ENCODE assay signal across 8 cellular contexts in the genomic region with DNA sequence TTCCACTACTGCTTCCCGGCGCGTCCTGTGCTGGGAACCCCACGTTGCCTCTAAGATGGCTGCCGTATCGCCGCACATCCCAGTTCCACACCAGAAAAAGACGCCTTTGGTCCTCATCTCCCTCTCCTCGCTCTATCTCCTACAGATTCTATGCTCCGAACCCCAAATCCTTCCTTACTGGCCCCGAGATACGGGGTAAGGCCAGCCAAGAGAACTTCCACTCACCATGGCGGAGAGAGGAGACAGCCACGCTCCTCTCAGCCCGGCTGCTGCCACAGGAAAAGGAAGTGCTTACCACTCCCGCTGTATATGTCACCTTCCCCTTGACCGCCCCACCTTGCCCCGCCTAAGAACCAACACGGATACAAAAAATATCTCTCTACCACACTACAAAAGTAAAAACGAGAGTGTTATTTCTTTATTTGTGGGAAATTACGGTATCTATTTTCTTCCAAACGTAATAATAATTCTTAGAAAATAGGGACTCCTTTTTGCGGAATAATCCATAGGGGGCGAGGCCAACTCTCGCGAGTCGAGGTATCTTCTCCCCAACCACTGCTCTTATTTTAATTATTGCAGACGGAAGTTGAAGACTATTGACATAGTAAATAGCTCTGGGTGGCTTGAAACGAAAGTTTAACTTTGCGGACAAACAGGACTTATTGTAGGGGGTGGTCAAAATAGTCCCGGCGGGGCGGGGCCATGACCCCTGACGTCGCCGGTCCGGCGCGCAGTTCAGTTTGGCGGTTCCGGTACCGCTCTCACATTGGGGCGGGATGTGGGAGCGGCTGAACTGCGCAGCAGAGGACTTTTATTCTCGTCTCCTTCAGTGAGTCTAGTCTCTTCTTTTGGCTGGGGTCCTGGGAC. TPM values are rescaled to one million over a fixed set of nuclear protein-coding genes. Genes with fewer than 3 reads are reported as not detected.
DNase-seq lines count a peak whose midpoint lies in the region; ATAC-seq and TF ChIP-seq lines count a peak whose summit lies in the region.

Gene RPL4 (minus strand): TSS at position 293 of the 867 bp plus-strand sequence. CDS start 65 bp downstream, at position 228.
Gene ZWILCH (plus strand): TSS at position 764 of the 867 bp plus-strand sequence. CDS start 13 bp downstream, at position 777.

- CTCF ChIA-PET in CD8-positive, alpha-beta T cell (lab: Charles Lee) = interaction anchor here (0.7 to 1.4 kb wide), 3 partner anchors 13 to 147 kb away, joined by 3 to 4 read pairs (median 3); no protein-coding TSS in a partner anchor

- peaks cover 32% of the 10 kb centered on the region for H3K4me1 ChIP-seq in CD8-positive, alpha-beta T cell (ENCODE audit: insufficient read depth, low read length)
- peaks cover 35% of the 10 kb centered on the region for H3K4me1 ChIP-seq in OCI-LY3 (ENCODE audit: low read length)
- H3K4me1 ChIP-seq in mononuclear cell (ENCODE audit: insufficient read depth, low read length) = peaks cover 24% of the 10 kb centered on the region

- H3K27me3 ChIP-seq in CD8-positive, alpha-beta T cell (ENCODE audit: insufficient read depth, low read length) = no peaks in the 10 kb centered on the region
- H3K27me3 ChIP-seq in HL-60 (ENCODE audit: insufficient read depth, poor library complexity, severe bottlenecking) (no peaks in the 10 kb centered on the region), OCI-LY3 (ENCODE audit: low read depth, low read length) (no peaks in the 10 kb centered on the region), mononuclear cell (ENCODE audit: insufficient read depth, low read length) (no peaks in the 10 kb centered on the region)

- peaks cover 29% of the 10 kb centered on the region for H3K36me3 ChIP-seq in CD8-positive, alpha-beta T cell (ENCODE audit: insufficient read depth, low read length)
- peaks cover 45% of the 10 kb centered on the region for H3K36me3 ChIP-seq in OCI-LY3 (replicated peaks; ENCODE audit: low read depth, low read length)

- H4K20me1 ChIP-seq in OCI-LY3 (ENCODE audit: insufficient read depth, low read length) = peaks cover 19% of the 10 kb centered on the region

- H3K27ac Mint-ChIP-seq in CD8-positive, alpha-beta T cell = peak within 1 kb of the TSS; percentile 99

- H3K9me3 ChIP-seq in CD8-positive, alpha-beta T cell (ENCODE audit: low read length) = no peaks in the 10 kb centered on the region
- H3K9me3 ChIP-seq in OCI-LY3 (ENCODE audit: insufficient read depth, low read length) = no peaks in the 10 kb centered on the region
- no peaks in the 10 kb centered on the region for H3K9me3 ChIP-seq in mononuclear cell (ENCODE audit: low read depth, low read length)

- no peak for TF ChIP-seq CTCF in CD8-positive, alpha-beta T cell (IDR thresholded peaks at IDR 0.05)
- TF ChIP-seq CTCF in HL-60 (IDR thresholded peaks at IDR 0.05; ENCODE audit: insufficient read depth, low read length) (no peak), OCI-LY3 (IDR thresholded peaks at IDR 0.05; ENCODE audit: low read depth, low read length) (no peak)

- H3K4me3 Mint-ChIP-seq in CD8-positive, alpha-beta T cell = peak within 1 kb of the TSS; percentile 100

- intact Hi-C loops in CD8-positive, alpha-beta T cell (cut with DNase I, micrococcal nuclease) = loop anchor here (1.0 to 10.0 kb wide), 8 partner anchors 7 to 1773 kb away; partner anchors contain the start of genes DIS3L (in 2 of the 2), TIPIN (in 2 of the 2), FEM1B (in 1 of the 2) and INTS14 (in 1 of the 2)

- peak within 1 kb of the TSS; percentile 94 for H3K4me2 ChIP-seq in OCI-LY3 (ENCODE audit: low read length)

- H3K36me3 Mint-ChIP-seq in CD8-positive, alpha-beta T cell = peaks cover 53% of the 10 kb centered on the region

- peak within 1 kb of the TSS; percentile 100 for H2AFZ ChIP-seq in OCI-LY3 (ENCODE audit: low read depth, low read length)

- peak; percentile 86 for ATAC-seq in CD8-positive, alpha-beta T cell
- peak; percentile 69 for ATAC-seq in GM19452 (IDR thresholded peaks at IDR 0.05; ENCODE audit: unreplicated experiment)

- peak within 1 kb of the TSS; percentile 99 for H3K9ac ChIP-seq in OCI-LY3 (ENCODE audit: low read length)

- H3K4me3 ChIP-seq in CD8-positive, alpha-beta T cell (ENCODE audit: low read depth, low read length) = peak within 1 kb of the TSS; percentile 95
- peak within 1 kb of the TSS; percentile 86 for H3K4me3 ChIP-seq in HL-60 (replicated peaks; ENCODE audit: insufficient read depth, low read length)
- H3K4me3 ChIP-seq in OCI-LY3 (ENCODE audit: low read length) = peak within 1 kb of the TSS; percentile 92
- H3K4me3 ChIP-seq in mononuclear cell (ENCODE audit: low read length) = peak within 1 kb of the TSS; percentile 89

- H3K27ac ChIP-seq in CD8-positive, alpha-beta T cell (ENCODE audit: low read depth, low read length) = peak within 1 kb of the TSS; percentile 90
- H3K27ac ChIP-seq in HL-60 (replicated peaks) (peak within 1 kb of the TSS; percentile 99), OCI-LY3 (ENCODE audit: low read length) (peak within 1 kb of the TSS; percentile 83)

- no peaks in the 10 kb centered on the region for H3K9me3 Mint-ChIP-seq in CD8-positive, alpha-beta T cell

- peak; percentile 67 to 85 (median 79) for DNase-seq in CD8-positive, alpha-beta T cell
- DNase-seq in HL-60 (ENCODE audit: low read depth in 1 of 2, low spot score in 1 of 2) = peak; percentile 77 to 84
- DNase-seq in activated T-cell treated with anti-CD3 and anti-CD28 coated beads for 1 hour (ENCODE audit: low read depth) = peak; percentile 69
- peak; percentile 68 for DNase-seq in epidermal melanocyte (ENCODE audit: insufficient read length, low spot score)
- DNase-seq in stimulated activated CD8-positive, alpha-beta memory T cell treated with anti-CD3 and anti-CD28 coated beads, Interleukin-4, amount 100 ng/mL, for 1 hour (ENCODE audit: low read depth in 2 of 2, low spot score in 1 of 2) = peak; percentile 44 to 60

- H3K27me3 Mint-ChIP-seq in CD8-positive, alpha-beta T cell (ENCODE audit: low read depth) = no peaks in the 10 kb centered on the region

- H3K79me2 ChIP-seq in OCI-LY3 (ENCODE audit: low read length) = peaks cover 74% of the 10 kb centered on the region

- peaks cover 44% of the 10 kb centered on the region for H3K4me1 Mint-ChIP-seq in CD8-positive, alpha-beta T cell (ENCODE audit: low read depth)

- POLR2A ChIA-PET in CD8-positive, alpha-beta T cell (lab: Charles Lee) = interaction anchor here (0.5 to 2.9 kb wide), 12 partner anchors 8 to 683 kb away, joined by 3 to 22 read pairs (median 4); partner anchors contain the start of genes DIS3L, MAP2K1 and TIPIN

RNA-seq across cellular contexts. Expression of gene RPL4, which starts in this region (rescaled TPM):
- total RNA-seq in CD8-positive, alpha-beta T cell = 1,000 to 10,000 TPM; 4,516 to 4,651 TPM
- 4,966 TPM for total RNA-seq in mononuclear cell

RNA-seq across cellular contexts. Expression of gene ZWILCH, which starts in this region (rescaled TPM):
- 1 to 10 TPM; 7.9 to 8.5 TPM for total RNA-seq in CD8-positive, alpha-beta T cell
- total RNA-seq in mononuclear cell = 10.2 TPM

Comparison
In these comparisons a context has a peak if more than half of its experiments do, and no peak if none do; other contexts are left out.
1. Peak in every context shown above with its lines: DNase-seq, ATAC-seq, H3K4me3 ChIP-seq and H3K27ac ChIP-seq.